16 cellular contexts compared by ENCODE assay signal in genomic region chr11:8698379-8698851, GRCh38. TPM values are rescaled to one million over a fixed set of nuclear protein-coding genes. Genes with fewer than 3 reads are reported as not detected.
DNase-seq lines count a peak whose midpoint lies in the region; ATAC-seq and TF ChIP-seq lines count a peak whose summit lies in the region.
"Had no signal": no experiment of that assay in that cellular context is flagged by ENCODE, and none has a peak within 500 bp of the region (broad histone marks: within the 10 kb centered on the region; RNA-seq: fewer than 3 reads in every experiment).

No MANE protein-coding gene starts in this region.

- no peak for ATAC-seq in HG02588 (IDR thresholded peaks at IDR 0.05; ENCODE audit: unreplicated experiment)

- no peak for DNase-seq in dorsolateral prefrontal cortex
- DNase-seq in neural crest cell (ENCODE audit: low read depth, low spot score): no peak
- no peak for DNase-seq in testis
- no peak for DNase-seq in activated effector memory CD4-positive, alpha-beta T cell treated with anti-CD3 and anti-CD28 coated beads, Interleukin-2, amount 50 U/mL, for 16 hours
- no peak for DNase-seq in GM10266 (ENCODE audit: extremely low spot score)
- DNase-seq: amygdala, foreskin fibroblast, KBM-7, naive B cell, NCI-H2081 treated with DMSO at 0.1 percent for 48 hours, NCI-H526, SHP77 treated with DMSO at 0.1 percent for 48 hours had no signal

- H3K4me1 Mint-ChIP-seq in neural crest cell: peaks cover 48% of the 10 kb centered on the region

- peaks cover 49% of the 10 kb centered on the region for H3K36me3 Mint-ChIP-seq in neural crest cell (ENCODE audit: low read depth)

- TF ChIP-seq CTCF in dorsolateral prefrontal cortex (IDR thresholded peaks at IDR 0.05 in 54 of 56, conservative IDR thresholded peaks at IDR 0.05 in 2 of 56; ENCODE audit: low read depth in 1 of 56, partially characterized antibody in 56 of 56) (no peak), neural crest cell (conservative IDR thresholded peaks at IDR 0.05) (no peak), testis (IDR thresholded peaks at IDR 0.05) (no peak), GM10266 (IDR thresholded peaks at IDR 0.05; ENCODE audit: control insufficient read depth, insufficient read depth, low read depth, missing control alignments) (no peak)

- H3K36me3 ChIP-seq in HUES64 (ENCODE audit: insufficient read depth, low read length): peaks cover 47% of the 10 kb centered on the region
- H3K36me3 ChIP-seq in testis (ENCODE audit: low read depth, missing control alignments): no peaks in the 10 kb centered on the region

- peaks cover 4% of the 10 kb centered on the region for H3K27me3 Mint-ChIP-seq in neural crest cell (ENCODE audit: low read depth)
- H3K27me3 Mint-ChIP-seq: naive B cell; stimulated activated naive CD8-positive, alpha-beta T cell treated with anti-CD3 and anti-CD28 coated beads, Interleukin-15, Interleukin-2, amounts not matched to agents 100 ng/mL and 50 ng/mL, for 24 hours had no signal

- no peaks in the 10 kb centered on the region for H3K9me3 ChIP-seq in HUES64 (ENCODE audit: insufficient read depth, low read depth, low read length)
- H3K9me3 ChIP-seq in testis: no peaks in the 10 kb centered on the region

- H3K4me3 Mint-ChIP-seq in neural crest cell: peak overlapping the region; percentile 27
- H3K4me3 Mint-ChIP-seq: stimulated activated naive CD8-positive, alpha-beta T cell treated with anti-CD3 and anti-CD28 coated beads, Interleukin-15, Interleukin-2, amounts not matched to agents 100 ng/mL and 50 ng/mL, for 24 hours had no signal

- H3K27me3 ChIP-seq in HUES64 (ENCODE audit: insufficient read depth, low read length): no peaks in the 10 kb centered on the region
- no peaks in the 10 kb centered on the region for H3K27me3 ChIP-seq in dorsolateral prefrontal cortex
- no peaks in the 10 kb centered on the region for H3K27me3 ChIP-seq in testis

- no peak for TF ChIP-seq POLR2A in testis (IDR thresholded peaks at IDR 0.05)

- intact Hi-C loops in dorsolateral prefrontal cortex (cut with DNase I): no loop called here
- intact Hi-C loops in testis (cut with DNase I; ENCODE audit: low total_unique reads): no loop called here

- H3K4me1 ChIP-seq in HUES64 (ENCODE audit: insufficient read depth, low read length) (peaks cover 39% of the 10 kb centered on the region), testis (peaks cover 37% of the 10 kb centered on the region)

- H3K27ac Mint-ChIP-seq in neural crest cell (ENCODE audit: unreplicated experiment): peak overlapping the region; percentile 23
- H3K27ac Mint-ChIP-seq: activated T-helper 2 cell treated with anti-CD3 and anti-CD28 coated beads, Interferon-gamma antibody, Interleukin-2, Interleukin-4, amounts not matched to agents 10 μg/mL and 5 μg/mL and 100 μg/mL, durations not matched to agents 14 hours and 24 hours and 36 hours; stimulated activated naive CD8-positive, alpha-beta T cell treated with anti-CD3 and anti-CD28 coated beads, Interleukin-15, Interleukin-2, amounts not matched to agents 100 ng/mL and 50 ng/mL, for 24 hours had no signal

- H3K9me3 Mint-ChIP-seq in neural crest cell: no peaks in the 10 kb centered on the region
- H3K9me3 Mint-ChIP-seq: activated T-helper 2 cell treated with anti-CD3 and anti-CD28 coated beads, Interferon-gamma antibody, Interleukin-2, Interleukin-4, amounts not matched to agents 10 μg/mL and 5 μg/mL and 100 μg/mL, durations not matched to agents 14 hours and 24 hours and 36 hours; naive B cell; stimulated activated naive CD8-positive, alpha-beta T cell treated with anti-CD3 and anti-CD28 coated beads, Interleukin-15, Interleukin-2, amounts not matched to agents 100 ng/mL and 50 ng/mL, for 24 hours had no signal

- no peak overlapping the region for H3K4me3 ChIP-seq in HUES64 (ENCODE audit: low read length)
- no peak overlapping the region for H3K4me3 ChIP-seq in dorsolateral prefrontal cortex
- no peak overlapping the region for H3K4me3 ChIP-seq in testis

- WGBS in HUES64: 74% methylated on average over 5 of the region's 5 CpGs
- WGBS in testis, 2 donors: 60 to 72% methylated on average over 5 of the region's 5 CpGs

- H3K27ac ChIP-seq in HUES64 (ENCODE audit: low read depth, low read length): peak overlapping the region; percentile 98
- H3K27ac ChIP-seq in dorsolateral prefrontal cortex: peak overlapping the region in 49 of 59 donors; percentile 4 to 99 (median 91)
- peak overlapping the region; percentile 71 to 86 for H3K27ac ChIP-seq in testis

- peak overlapping the region; percentile 12 for H3K9ac ChIP-seq in HUES64 (ENCODE audit: low read depth, low read length)

RNA-seq across cellular contexts. Expression of gene RPL27A, which starts 15.8 kb away (rescaled TPM):
- polyA plus RNA-seq in HUES64 (2013, experiment 1 of 2): 2,634 TPM
- 2,792 TPM for polyA plus RNA-seq in HUES64 (2013, experiment 2 of 2)
- total RNA-seq in dorsolateral prefrontal cortex: 100 to 1,000 TPM; 155 to 321 (median 208) TPM
- 711 and 720 TPM in 2 replicates for total RNA-seq in neural crest cell
- 100 to 1,000 TPM; 340 to 586 TPM for total RNA-seq in testis
- 1,052 TPM for polyA plus RNA-seq in testis (ENCODE audit: insufficient read depth, low read depth, low replicate concordance)

RNA-seq across cellular contexts. Expression of gene TRIM66, which starts 15.9 kb away (rescaled TPM):
- 2.0 TPM for polyA plus RNA-seq in HUES64 (2013, experiment 1 of 2)
- 3.4 TPM for polyA plus RNA-seq in HUES64 (2013, experiment 2 of 2)
- 10 to 100 TPM in 119 of 120 experiments, 1 to 10 TPM in 1; 9.2 to 31.7 (median 18.5) TPM for total RNA-seq in dorsolateral prefrontal cortex
- 6.5 and 10.2 TPM in 2 replicates for total RNA-seq in neural crest cell
- 10 to 100 TPM; 37.4 to 49.6 TPM for total RNA-seq in testis
- 49.2 TPM for polyA plus RNA-seq in testis (ENCODE audit: insufficient read depth, low read depth, low replicate concordance)
